ENCODE assay signal across 8 cellular contexts in genomic region chr12:121132601-121133481, GRCh38. TPM values are rescaled to one million over a fixed set of nuclear protein-coding genes. Genes with fewer than 3 reads are reported as not detected.
DNase-seq lines count a peak whose midpoint lies in the region; ATAC-seq and TF ChIP-seq lines count a peak whose summit lies in the region.

P2RX7 (plus strand) TSS chr12:121132876; CDS start chr12:121132971, 95 bp downstream.

- H3K4me1 ChIP-seq in mononuclear cell (ENCODE audit: insufficient read depth, low read length) (peaks cover 78% of the 10 kb centered on the region), stomach smooth muscle (ENCODE audit: control insufficient read depth, insufficient read depth, low read length) (peaks cover 13% of the 10 kb centered on the region), Caco-2 (no peaks in the 10 kb centered on the region)

- CTCF ChIA-PET in Caco-2 (lab: Charles Lee), result no interaction called here

- H3K4me3 Mint-ChIP-seq in activated T-cell treated with anti-CD3 and anti-CD28 coated beads, Interleukin-2, amount 50 U/mL, for 24 hours, result peak within 1 kb of the TSS; percentile 82
- no peak within 1 kb of the TSS for H3K4me3 Mint-ChIP-seq in Caco-2 (ENCODE audit: unreplicated experiment)

- no peaks in the 10 kb centered on the region for H3K36me3 Mint-ChIP-seq in activated T-cell treated with anti-CD3 and anti-CD28 coated beads, Interleukin-2, amount 50 U/mL, for 24 hours (ENCODE audit: low read depth)
- H3K36me3 Mint-ChIP-seq in Caco-2 (ENCODE audit: insufficient read depth, unreplicated experiment), result no peaks in the 10 kb centered on the region

- peak; percentile 8 for DNase-seq in DMS114 treated with DMSO at 0.1 percent for 48 hours (lab: John Stamatoyannopoulos, UW; ENCODE audit: unreplicated experiment)
- peak; percentile 93 for DNase-seq in NCI-H69 (lab: John Stamatoyannopoulos, UW)
- DNase-seq in activated T-cell treated with anti-CD3 and anti-CD28 coated beads, Interleukin-2, amount 50 U/mL, for 24 hours, result peak; percentile 71
- no peak for DNase-seq in Caco-2

- no peak for TF ChIP-seq CTCF in Caco-2 (IDR thresholded peaks at IDR 0.05; ENCODE audit: insufficient read depth in 1 of 2, low read depth in 1 of 2, low read length in 1 of 2, severe bottlenecking in 1 of 2, unreplicated experiment in 1 of 2)

- ATAC-seq in HG02678 (IDR thresholded peaks at IDR 0.05; ENCODE audit: unreplicated experiment) (peak; percentile 31), esophagus mucosa (peak; percentile 98)

- POLR2A ChIA-PET in Caco-2 (lab: Charles Lee), result no interaction called here

- BruUV-seq in Caco-2 (replicated peaks; lab: Mats Ljungman, UMichigan), result no TSS peak

- H3K9me3 Mint-ChIP-seq in activated T-cell treated with anti-CD3 and anti-CD28 coated beads, Interleukin-2, amount 50 U/mL, for 24 hours, result peaks cover 3% of the 10 kb centered on the region
- no peaks in the 10 kb centered on the region for H3K9me3 Mint-ChIP-seq in Caco-2 (ENCODE audit: unreplicated experiment)

- peak within 1 kb of the TSS; percentile 50 to 74 for H3K9ac ChIP-seq in stomach smooth muscle (ENCODE audit: low read length in 2 of 2)

- peaks cover 63% of the 10 kb centered on the region for H3K4me1 Mint-ChIP-seq in activated T-cell treated with anti-CD3 and anti-CD28 coated beads, Interleukin-2, amount 50 U/mL, for 24 hours (ENCODE audit: low read depth)
- H3K4me1 Mint-ChIP-seq in Caco-2 (ENCODE audit: low read depth, unreplicated experiment), result peaks cover 8% of the 10 kb centered on the region

- no peaks in the 10 kb centered on the region for H3K27me3 Mint-ChIP-seq in activated T-cell treated with anti-CD3 and anti-CD28 coated beads, Interleukin-2, amount 50 U/mL, for 24 hours
- H3K27me3 Mint-ChIP-seq in Caco-2 (ENCODE audit: insufficient read depth, unreplicated experiment), result no peaks in the 10 kb centered on the region

- H3K9me3 ChIP-seq in mononuclear cell (ENCODE audit: low read depth, low read length), result no peaks in the 10 kb centered on the region
- no peaks in the 10 kb centered on the region for H3K9me3 ChIP-seq in stomach smooth muscle (ENCODE audit: control insufficient read depth in 2 of 2, low read length in 2 of 2)
- H3K9me3 ChIP-seq in Caco-2, result no peaks in the 10 kb centered on the region

- H3K36me3 ChIP-seq in stomach smooth muscle (ENCODE audit: control insufficient read depth in 2 of 2, insufficient read depth in 2 of 2, low read length in 2 of 2) (no peaks in the 10 kb centered on the region), Caco-2 (ENCODE audit: control insufficient read depth, insufficient read depth, low read length) (no peaks in the 10 kb centered on the region)

- no peaks in the 10 kb centered on the region for H3K27me3 ChIP-seq in mononuclear cell (ENCODE audit: insufficient read depth, low read length)
- H3K27me3 ChIP-seq in stomach smooth muscle (ENCODE audit: control insufficient read depth in 1 of 2, insufficient read depth in 2 of 2, low read length in 2 of 2), result no peaks in the 10 kb centered on the region
- no peaks in the 10 kb centered on the region for H3K27me3 ChIP-seq in Caco-2 (replicated peaks; ENCODE audit: control insufficient read depth, insufficient read depth, low read length)

- peak within 1 kb of the TSS; percentile 64 for H3K27ac ChIP-seq in stomach smooth muscle (ENCODE audit: low read length)

- peak within 1 kb of the TSS; percentile 82 for H3K27ac Mint-ChIP-seq in activated T-cell treated with anti-CD3 and anti-CD28 coated beads, Interleukin-2, amount 50 U/mL, for 24 hours
- H3K27ac Mint-ChIP-seq in Caco-2 (ENCODE audit: unreplicated experiment), result no peak within 1 kb of the TSS

- intact Hi-C loops in Caco-2 (cut with micrococcal nuclease; ENCODE audit: unreplicated experiment), result no loop called here

- H3K4me3 ChIP-seq in mononuclear cell (ENCODE audit: low read length) (peak within 1 kb of the TSS; percentile 34), stomach smooth muscle (ENCODE audit: low read length in 2 of 2) (peak within 1 kb of the TSS; percentile 84 to 95), Caco-2 (ENCODE audit: low read depth, low read length) (no peak within 1 kb of the TSS)

RNA-seq across cellular contexts. Expression of gene P2RX7, which starts in this region (rescaled TPM):
- total RNA-seq in esophagus mucosa (4.1 TPM), mononuclear cell (9.3 TPM), Caco-2 (2022) (not detected in 2 replicates)

Comparison
In these comparisons a context has a peak if more than half of its experiments do, and no peak if none do; other contexts are left out.
1. DNase-seq: peak in DMS114 treated with DMSO at 0.1 percent for 48 hours (single experiment), NCI-H69 (single experiment) and activated T-cell treated with anti-CD3 and anti-CD28 coated beads, Interleukin-2, amount 50 U/mL, for 24 hours (single experiment); none in Caco-2 (0 of 2).